ENCODE assay signal across 13 cellular contexts in the genomic region with DNA sequence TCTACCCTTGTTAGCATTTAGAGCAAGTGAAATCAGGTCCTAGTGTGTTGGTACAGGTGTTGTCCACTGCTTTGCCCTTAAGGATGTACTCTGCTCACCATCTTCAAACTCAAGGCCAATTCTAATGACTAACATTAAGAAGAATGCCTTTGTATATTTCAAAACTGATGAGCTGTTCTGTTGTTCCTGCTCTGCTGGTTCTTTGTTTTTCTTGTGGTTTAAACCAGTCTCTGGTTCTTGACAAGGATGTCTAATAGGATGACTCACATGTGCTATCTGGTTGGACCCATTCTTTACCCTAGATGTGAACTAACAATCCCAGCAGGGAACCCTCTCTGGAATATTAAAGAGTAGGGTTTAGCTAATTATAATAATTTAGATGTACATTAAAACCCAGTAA. TPM values are rescaled to one million over a fixed set of nuclear protein-coding genes. Genes with fewer than 3 reads are reported as not detected.
DNase-seq lines count a peak whose midpoint lies in the region; ATAC-seq and TF ChIP-seq lines count a peak whose summit lies in the region.
"Had no signal": no experiment of that assay in that cellular context is flagged by ENCODE, and none has a peak within 500 bp of the region (broad histone marks: within the 10 kb centered on the region; RNA-seq: fewer than 3 reads in every experiment).

No MANE protein-coding gene starts in this region.

- H3K27ac Mint-ChIP-seq in natural killer cell treated with Interleukin-12 subunit alpha and Interleukin-12 subunit beta and Interleukin-15 and Interleukin-18, amount 100 ng/mL, for 72 hours = peak overlapping the region; percentile 10 to 96
- no peak overlapping the region for H3K27ac Mint-ChIP-seq in natural killer cell
- no peak overlapping the region for H3K27ac Mint-ChIP-seq in mesothelial cell of epicardium
- H3K27ac Mint-ChIP-seq: H9, IgD-negative memory B cell had no signal

- TF ChIP-seq CTCF in natural killer cell (IDR thresholded peaks at IDR 0.05) (no peak), fibroblast of villous mesenchyme (IDR thresholded peaks at IDR 0.05; ENCODE audit: insufficient read depth, low read depth, low read length) (no peak), mesothelial cell of epicardium (IDR thresholded peaks at IDR 0.05; ENCODE audit: unreplicated experiment) (no peak), lower leg skin (IDR thresholded peaks at IDR 0.05) (no peak)

- DNase-seq in natural killer cell treated with Interleukin-12 subunit alpha and Interleukin-12 subunit beta and Interleukin-15 and Interleukin-18, amount 100 ng/mL, for 72 hours (ENCODE audit: low spot score) = no peak
- DNase-seq in natural killer cell (no peak), SW480 (ENCODE audit: low spot score) (peak; percentile 18), fibroblast of villous mesenchyme (ENCODE audit: low read depth) (peak; percentile 91), mesothelial cell of epicardium (ENCODE audit: low spot score in 2 of 2, unreplicated experiment in 2 of 2) (no peak), HK-2 (ENCODE audit: unreplicated experiment) (no peak), lower leg skin (ENCODE audit: low spot score in 2 of 2) (no peak)
- no peak for DNase-seq in stimulated activated CD4-positive, alpha-beta T cell treated with anti-CD3 and anti-CD28 coated beads, Interleukin-15, amount 100 ng/mL, for 24 hours
- DNase-seq: erythroblast; H9; NCI-H510A; stimulated activated CD4-positive, alpha-beta T cell treated with anti-CD3 and anti-CD28 coated beads, Interleukin-2, amount 100 ng/mL, for 24 hours had no signal

- peak; percentile 84 to 85 for ATAC-seq in natural killer cell treated with Interleukin-12 subunit alpha and Interleukin-12 subunit beta and Interleukin-15 and Interleukin-18, amount 100 ng/mL, for 72 hours
- ATAC-seq in natural killer cell = no peak

- TF ChIP-seq POLR2A in lower leg skin (IDR thresholded peaks at IDR 0.05) = no peak

- H3K4me3 ChIP-seq in fibroblast of villous mesenchyme (ENCODE audit: low read depth, low read length) = no peak overlapping the region
- no peak overlapping the region for H3K4me3 ChIP-seq in lower leg skin (ENCODE audit: low read depth, poor library complexity, severe bottlenecking)

- peaks cover 18 to 19% of the 10 kb centered on the region in 2 donors for H3K4me1 Mint-ChIP-seq in natural killer cell treated with Interleukin-12 subunit alpha and Interleukin-12 subunit beta and Interleukin-15 and Interleukin-18, amount 100 ng/mL, for 72 hours (ENCODE audit: low read depth in 2 of 2)
- H3K4me1 Mint-ChIP-seq in natural killer cell (peaks cover 0 to 6% of the 10 kb centered on the region in 2 donors), mesothelial cell of epicardium (peaks cover 6% of the 10 kb centered on the region)
- H3K4me1 Mint-ChIP-seq: H9 had no signal

- peaks cover 14% of the 10 kb centered on the region for H3K36me3 Mint-ChIP-seq in natural killer cell treated with Interleukin-12 subunit alpha and Interleukin-12 subunit beta and Interleukin-15 and Interleukin-18, amount 100 ng/mL, for 72 hours
- H3K36me3 Mint-ChIP-seq in natural killer cell (peaks cover 8% of the 10 kb centered on the region), mesothelial cell of epicardium (no peaks in the 10 kb centered on the region)

- H3K9me3 Mint-ChIP-seq in natural killer cell treated with Interleukin-12 subunit alpha and Interleukin-12 subunit beta and Interleukin-15 and Interleukin-18, amount 100 ng/mL, for 72 hours = no peaks in the 10 kb centered on the region
- H3K9me3 Mint-ChIP-seq in natural killer cell (no peaks in the 10 kb centered on the region), mesothelial cell of epicardium (no peaks in the 10 kb centered on the region)
- H3K9me3 Mint-ChIP-seq: H9, IgD-negative memory B cell had no signal

- peak overlapping the region; percentile 5 for H3K4me3 Mint-ChIP-seq in natural killer cell treated with Interleukin-12 subunit alpha and Interleukin-12 subunit beta and Interleukin-15 and Interleukin-18, amount 100 ng/mL, for 72 hours
- H3K4me3 Mint-ChIP-seq in natural killer cell (no peak overlapping the region), mesothelial cell of epicardium (no peak overlapping the region)
- H3K4me3 Mint-ChIP-seq: H9, IgD-negative memory B cell had no signal

- no peaks in the 10 kb centered on the region for H3K27me3 Mint-ChIP-seq in natural killer cell treated with Interleukin-12 subunit alpha and Interleukin-12 subunit beta and Interleukin-15 and Interleukin-18, amount 100 ng/mL, for 72 hours
- no peaks in the 10 kb centered on the region for H3K27me3 Mint-ChIP-seq in natural killer cell (ENCODE audit: low read depth in 2 of 2)
- H3K27me3 Mint-ChIP-seq in mesothelial cell of epicardium (ENCODE audit: low read depth) = no peaks in the 10 kb centered on the region
- H3K27me3 Mint-ChIP-seq: IgD-negative memory B cell had no signal

- intact Hi-C loops in natural killer cell (cut with micrococcal nuclease) = no loop called here
- intact Hi-C loops in lower leg skin (cut with DNase I; ENCODE audit: low total_unique reads) = no loop called here

RNA-seq across cellular contexts. Expression of a gene that starts 17.3 kb away (rescaled TPM):
- total RNA-seq in natural killer cell treated with Interleukin-12 subunit alpha and Interleukin-12 subunit beta and Interleukin-15 and Interleukin-18, amount 100 ng/mL, for 72 hours = 10 to 100 TPM; 28.6 to 48.5 TPM
- total RNA-seq in natural killer cell = 10 to 100 TPM; 14.1 to 58.6 (median 16.6) TPM
- total RNA-seq in fibroblast of villous mesenchyme = 14.8 and 25.9 TPM in 2 replicates
- total RNA-seq in mesothelial cell of epicardium = 8.0 to 9.5 TPM (median 8.4 TPM) in 3 replicates
- total RNA-seq in lower leg skin = 100 to 1,000 TPM; 109 to 132 (median 118) TPM

Comparison
In these comparisons a context has a peak if more than half of its experiments do, and no peak if none do; other contexts are left out.
1. ATAC-seq: peak in natural killer cell treated with Interleukin-12 subunit alpha and Interleukin-12 subunit beta and Interleukin-15 and Interleukin-18, amount 100 ng/mL, for 72 hours (2 of 2); none in natural killer cell (0 of 3).
2. H3K27ac Mint-ChIP-seq: peak in natural killer cell treated with Interleukin-12 subunit alpha and Interleukin-12 subunit beta and Interleukin-15 and Interleukin-18, amount 100 ng/mL, for 72 hours (2 of 2); none in natural killer cell (0 of 2) and mesothelial cell of epicardium (single experiment).
3. DNase-seq: peak in SW480 (single experiment) and fibroblast of villous mesenchyme (single experiment); none in natural killer cell treated with Interleukin-12 subunit alpha and Interleukin-12 subunit beta and Interleukin-15 and Interleukin-18, amount 100 ng/mL, for 72 hours (single experiment), natural killer cell (single experiment), mesothelial cell of epicardium (0 of 2), HK-2 (single experiment), stimulated activated CD4-positive, alpha-beta T cell treated with anti-CD3 and anti-CD28 coated beads, Interleukin-15, amount 100 ng/mL, for 24 hours (single experiment) and lower leg skin (0 of 2).